18 cellular contexts compared by ENCODE assay signal in the genomic region with DNA sequence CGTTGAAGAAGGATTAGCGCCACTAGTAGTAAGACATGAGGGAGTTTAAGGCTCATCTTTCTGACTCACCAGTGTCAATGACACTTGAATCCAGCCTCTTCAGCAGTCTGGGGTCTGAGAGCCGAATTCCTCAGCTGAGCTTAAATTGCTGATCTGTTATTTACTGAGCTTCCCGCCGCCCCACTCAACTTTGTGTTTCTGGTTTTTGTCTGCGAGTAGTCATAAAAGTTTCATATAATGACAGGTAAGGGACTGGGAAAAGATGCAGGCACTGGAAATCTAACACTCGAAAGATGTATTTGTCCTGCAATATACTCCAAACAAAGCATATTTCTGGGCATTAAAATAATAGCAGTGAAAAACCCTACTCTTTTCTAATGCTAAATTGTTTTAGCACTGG. TPM values are rescaled to one million over a fixed set of nuclear protein-coding genes. Genes with fewer than 3 reads are reported as not detected.
DNase-seq lines count a peak whose midpoint lies in the region; ATAC-seq and TF ChIP-seq lines count a peak whose summit lies in the region.
"Had no signal": no experiment of that assay in that cellular context is flagged by ENCODE, and none has a peak within 500 bp of the region (broad histone marks: within the 10 kb centered on the region; RNA-seq: fewer than 3 reads in every experiment).

No MANE protein-coding gene starts in this region.

- H3K27me3 Mint-ChIP-seq in GM23338 (ENCODE audit: insufficient read depth, low read depth, poor library complexity): no peaks in the 10 kb centered on the region

- H3K36me3 ChIP-seq in GM23338 (ENCODE audit: insufficient read depth) (no peaks in the 10 kb centered on the region), mesendoderm (ENCODE audit: control insufficient read depth, insufficient read depth, low read length) (no peaks in the 10 kb centered on the region)

- H2BK120ac ChIP-seq in mesendoderm (ENCODE audit: low read depth, low read length): no peak overlapping the region

- H3K4me1 Mint-ChIP-seq in GM23338: peaks cover 8% of the 10 kb centered on the region; the same call in 2 of the 3 replicates

- H3K27me3 ChIP-seq in GM23338 (ENCODE audit: insufficient read depth) (no peaks in the 10 kb centered on the region), mesendoderm (ENCODE audit: insufficient read depth, low read length, poor library complexity) (no peaks in the 10 kb centered on the region)

- no peak overlapping the region for H3K4ac ChIP-seq in mesendoderm (ENCODE audit: low read depth, low read length)

- no peak overlapping the region for H3K18ac ChIP-seq in mesendoderm (ENCODE audit: low read length)

- no peaks in the 10 kb centered on the region for H4K20me1 ChIP-seq in GM23338 (replicated peaks; ENCODE audit: insufficient read depth)

- no peaks in the 10 kb centered on the region for H3K79me1 ChIP-seq in mesendoderm (ENCODE audit: low read length)

- no peak overlapping the region for H3K23ac ChIP-seq in mesendoderm (ENCODE audit: low read length)

- H3K9me2 ChIP-seq in GM23338 (ENCODE audit: insufficient read depth): no peaks in the 10 kb centered on the region
- H3K9me2 ChIP-seq: SK-N-SH had no signal

- H3K4me1 ChIP-seq in GM23338 (ENCODE audit: insufficient read depth) (no peaks in the 10 kb centered on the region), mesendoderm (ENCODE audit: control insufficient read depth, low read depth, low read length) (no peaks in the 10 kb centered on the region)

- H3K4me3 ChIP-seq in GM23338 (no peak overlapping the region), mesendoderm (ENCODE audit: low read length) (no peak overlapping the region)

- WGBS in mesendoderm (ENCODE audit: extremely low coverage, insufficient coverage, low lambda C conversion rate): no CpG with 5 or more reads among the region's 7 CpGs

- TF ChIP-seq CTCF in GM23338 (conservative IDR thresholded peaks at IDR 0.05; ENCODE audit: low read depth in 2 of 2): no peak

- H2AK5ac ChIP-seq in mesendoderm (ENCODE audit: low read length): no peak overlapping the region

- H3K27ac Mint-ChIP-seq in GM23338: no peak overlapping the region
- H3K27ac Mint-ChIP-seq: CD8-positive, alpha-beta T cell had no signal

- H3K56ac ChIP-seq in mesendoderm (ENCODE audit: low read length): no peak overlapping the region

- H3K79me2 ChIP-seq in GM23338 (replicated peaks; ENCODE audit: insufficient read depth) (no peaks in the 10 kb centered on the region), mesendoderm (ENCODE audit: control insufficient read depth, insufficient read depth, low read length) (no peaks in the 10 kb centered on the region)

- no peak overlapping the region for H4K5ac ChIP-seq in mesendoderm (ENCODE audit: low read length)

- H3K27ac ChIP-seq in GM23338 (ENCODE audit: low read depth) (no peak overlapping the region), mesendoderm (ENCODE audit: low read depth, low read length) (no peak overlapping the region)

- 0 out of 2 replicates have a peak overlapping the region, but pooled peaks have one; percentile 2 for H2AFZ ChIP-seq in GM23338

- no peak overlapping the region for H2BK15ac ChIP-seq in mesendoderm (replicated peaks; ENCODE audit: low read depth)

- DNase-seq in GM23338 (ENCODE audit: low spot score) (peak; percentile 38), NCI-H2029 (lab: John Stamatoyannopoulos, UW) (peak; percentile 13), SK-N-DZ (ENCODE audit: low spot score) (peak; percentile 45), mesendoderm (peak; percentile 61), OCI-M1 (lab: John Stamatoyannopoulos, UW) (no peak), HuH-7.5 (ENCODE audit: low spot score) (no peak), cerebellar nuclear complex (lab: John Stamatoyannopoulos, UW) (no peak)
- DNase-seq: CD8-positive, alpha-beta T cell; EL; Kasumi-1; NCI-H146; NCI-H2171; NCI-H526; SK-N-SH; T-helper 1 cell had no signal

- H3F3A ChIP-seq in GM23338 (replicated peaks; ENCODE audit: low read depth): no peaks in the 10 kb centered on the region

- no peaks in the 10 kb centered on the region for H3K9me3 Mint-ChIP-seq in GM23338

- H3K4me2 ChIP-seq in GM23338 (no peak overlapping the region), mesendoderm (ENCODE audit: low read length) (no peak overlapping the region)
- H3K4me2 ChIP-seq: SK-N-SH had no signal

- no peak overlapping the region for H3K9ac ChIP-seq in mesendoderm (ENCODE audit: low read length)
- H3K9ac ChIP-seq: SK-N-SH had no signal

- H3K4me3 Mint-ChIP-seq in GM23338: no peak overlapping the region
- H3K4me3 Mint-ChIP-seq: CD8-positive, alpha-beta T cell had no signal

- H2BK5ac ChIP-seq in mesendoderm (ENCODE audit: low read length): no peak overlapping the region

- H3K36me3 Mint-ChIP-seq in GM23338 (ENCODE audit: low read depth): no peaks in the 10 kb centered on the region
- H3K36me3 Mint-ChIP-seq: CD8-positive, alpha-beta T cell had no signal

- H4K8ac ChIP-seq in mesendoderm (ENCODE audit: low read depth, low read length): no peak overlapping the region

- ATAC-seq in GM23338: peak; percentile 48; the same call in 2 of the 3 replicates
- ATAC-seq: CD8-positive, alpha-beta T cell; Panc1; Right ventricle myocardium inferior had no signal

TF ChIP-seq in GM23338, 12 proteins besides CTCF, POLR2A, EP300 and RAD21 (continues in another document):
- TF ChIP-seq CREB1 (CRISPR knock-in tag; IDR thresholded peaks at IDR 0.05; ENCODE audit: low read depth) (no peak), NANOG (IDR thresholded peaks at IDR 0.05; ENCODE audit: borderline replicate concordance) (no peak), ZNF331 (CRISPR knock-in tag; IDR thresholded peaks at IDR 0.05; ENCODE audit: low read depth) (no peak), REST (IDR thresholded peaks at IDR 0.05; ENCODE audit: unreplicated experiment) (no peak)

RNA-seq across cellular contexts. Expression of gene RELN, which starts 51.2 kb away (rescaled TPM):
- 0.19 and 0.76 TPM in 2 replicates for total RNA-seq in GM23338 (2014; rRNA removed; shearing (Covaris generic))
- 0.10 and 0.26 TPM in 2 replicates for polyA plus RNA-seq in GM23338 (2016; fragmentation: Nextera tagmentation; extraction: Ambion mirVana)
- polyA plus RNA-seq in SK-N-DZ (2014; cell fraction: cytosol; rRNA removed): 8.3 and 12.0 TPM in 2 replicates
- polyA plus RNA-seq in SK-N-DZ (2014; cell fraction: nucleus; rRNA removed): 9.1 and 10.4 TPM in 2 replicates
- polyA plus RNA-seq in mesendoderm (2013, experiment 1 of 2): 0.60 TPM
- 0.52 TPM for polyA plus RNA-seq in mesendoderm (2013, experiment 2 of 2)
- total RNA-seq: CD8-positive, alpha-beta T cell; H4 had no signal

Comparison
In these comparisons a context has a peak if more than half of its experiments do, and no peak if none do; other contexts are left out.
1. DNase-seq: peak in GM23338 (single experiment), NCI-H2029 (single experiment), SK-N-DZ (single experiment) and mesendoderm (single experiment); none in OCI-M1 (single experiment), HuH-7.5 (single experiment) and cerebellar nuclear complex (0 of 2).